In genomic region chr22:40036126-40036525, GRCh38 we compare ENCODE assay signal across 8 cellular contexts. TPM values are rescaled to one million over a fixed set of nuclear protein-coding genes. Genes with fewer than 3 reads are reported as not detected.
"Had no signal": no experiment of that assay in that cellular context is flagged by ENCODE, and none has a peak within 500 bp of the region (broad histone marks: within the 10 kb centered on the region; RNA-seq: fewer than 3 reads in every experiment).

No MANE protein-coding gene starts in this region.

- H3K36me3 ChIP-seq: SJCRH30 had no signal

- H3K27ac ChIP-seq: RWPE1, SJCRH30 had no signal

- H3K9me3 ChIP-seq: SJCRH30 had no signal

- H3K4me3 ChIP-seq: SJCRH30 had no signal

- DNase-seq: NCI-H2081 treated with DMSO at 0.1 percent for 48 hours, NCI-H524 treated with DMSO at 0.1 percent for 48 hours had no signal

RNA-seq across cellular contexts. Expression of gene FAM83F, which starts 41.4 kb away (rescaled TPM):
- total RNA-seq: HepG2, IMR-90, M059J, OCI-LY7, SJCRH30 had no signal
- polyA plus RNA-seq: HepG2, IMR-90 had no signal
